19 cellular contexts compared by ENCODE assay signal in genomic region chr4:8858188-8858924, GRCh38. TPM values are rescaled to one million over a fixed set of nuclear protein-coding genes. Genes with fewer than 3 reads are reported as not detected.
A peak's percentile ranks its signal among the peaks of the same experiment; 100 is the strongest.
DNase-seq lines count a peak whose midpoint lies in the region; TF ChIP-seq lines count a peak whose summit lies in the region.
"Had no signal": no experiment of that assay in that cellular context is flagged by ENCODE, and none has a peak within 500 bp of the region (broad histone marks: within the 10 kb centered on the region; RNA-seq: fewer than 3 reads in every experiment).

No MANE protein-coding gene starts in this region.

- peak overlapping the region; percentile 75 for H3K4me2 ChIP-seq in BLaER1
- peak overlapping the region; percentile 32 for H3K4me2 ChIP-seq in H9 (ENCODE audit: insufficient read depth, insufficient read length, low read length)
- H3K4me2 ChIP-seq in hepatocyte = peak overlapping the region; percentile 69

- H4K5ac ChIP-seq in H9 (ENCODE audit: insufficient read length, low read depth, low read length) = no peak overlapping the region

- DNase-seq in H9 (no peak), hepatocyte (ENCODE audit: low spot score) (no peak), osteocyte (ENCODE audit: extremely low spot score, unreplicated experiment) (no peak), NCI-H146 treated with DMSO at 0.1 percent for 48 hours (lab: John Stamatoyannopoulos, UW; ENCODE audit: unreplicated experiment) (no peak), NCI-H1930 (lab: John Stamatoyannopoulos, UW) (no peak), Peyer's patch (no peak)
- DNase-seq: activated CD4-positive, alpha-beta T cell treated with anti-CD3 and anti-CD28 coated beads for 4 hours; activated T-cell treated with anti-CD3 and anti-CD28 coated beads, Interleukin-2, amount 50 U/mL, for 24 hours; cerebellar nuclear complex; GOT3; naive thymus-derived CD4-positive, alpha-beta T cell; NCI-H1436; NCI-H446 treated with DMSO at 0.1 percent for 48 hours; SJCRH30 had no signal

- TF ChIP-seq POLR2A in Peyer's patch (IDR thresholded peaks at IDR 0.05) = no peak

- H3K27ac ChIP-seq in BLaER1 (no peak overlapping the region), H9 (ENCODE audit: insufficient read length, low read depth, low read length) (no peak overlapping the region), hepatocyte (no peak overlapping the region), Peyer's patch (no peak overlapping the region)
- H3K27ac ChIP-seq: SJCRH30 had no signal

- H3K14ac ChIP-seq in H9 (ENCODE audit: insufficient read depth, low read length) = no peak overlapping the region

- H3K9me2 ChIP-seq in hepatocyte (replicated peaks; ENCODE audit: insufficient read depth) = no peaks in the 10 kb centered on the region

- H4K20me1 ChIP-seq in BLaER1 (peaks cover 67% of the 10 kb centered on the region), H9 (ENCODE audit: control insufficient read depth, insufficient read depth, insufficient read length) (no peaks in the 10 kb centered on the region), hepatocyte (ENCODE audit: insufficient read depth, poor library complexity, severe bottlenecking) (no peaks in the 10 kb centered on the region)

- H2BK20ac ChIP-seq in H9 (ENCODE audit: low read depth, low read length, poor library complexity, severe bottlenecking) = no peak overlapping the region

- H2AFZ ChIP-seq in H9 (ENCODE audit: low read length) (no peak overlapping the region), hepatocyte (no peak overlapping the region)

- no peak overlapping the region for H3T11ph ChIP-seq in H9 (ENCODE audit: low read length)

- no peak for TF ChIP-seq CTCF in H9 (conservative IDR thresholded peaks at IDR 0.05)
- TF ChIP-seq CTCF in hepatocyte (IDR thresholded peaks at IDR 0.05; ENCODE audit: poor library complexity) = no peak
- TF ChIP-seq CTCF in osteocyte (IDR thresholded peaks at IDR 0.05) = no peak
- TF ChIP-seq CTCF in Peyer's patch (IDR thresholded peaks at IDR 0.05) = no peak

- H3K4me3 ChIP-seq in BLaER1 = peak overlapping the region; percentile 58
- H3K4me3 ChIP-seq in hepatocyte = no peak overlapping the region
- H3K4me3 ChIP-seq in Peyer's patch = no peak overlapping the region
- H3K4me3 ChIP-seq: lung, SJCRH30 had no signal

- no peak overlapping the region for H2BK12ac ChIP-seq in H9 (ENCODE audit: insufficient read length, low read depth, low read length)

- H3K56ac ChIP-seq in H9 (ENCODE audit: insufficient read length, low read depth, low read length) = no peak overlapping the region

- peaks cover 94% of the 10 kb centered on the region for H3K27me3 ChIP-seq in BLaER1
- peaks cover 91% of the 10 kb centered on the region for H3K27me3 ChIP-seq in H9 (ENCODE audit: insufficient read depth, low read length)
- peaks cover 97% of the 10 kb centered on the region for H3K27me3 ChIP-seq in hepatocyte
- peaks cover 0 to 46% of the 10 kb centered on the region in 2 donors for H3K27me3 ChIP-seq in Peyer's patch

- H3K4me1 Mint-ChIP-seq in H9 (peaks cover 26 to 45% of the 10 kb centered on the region in 2 experiments), osteocyte (ENCODE audit: unreplicated experiment) (peaks cover 6% of the 10 kb centered on the region)

- H3K9ac ChIP-seq in BLaER1 (no peak overlapping the region), H9 (ENCODE audit: extremely low read depth, insufficient read length, low read length) (no peak overlapping the region)

- H3K4me3 Mint-ChIP-seq in H9 (peak overlapping the region; percentile 55 to 73), osteocyte (ENCODE audit: unreplicated experiment) (peak overlapping the region; percentile 38)

- WGBS in H9 (ENCODE audit: extremely low coverage, insufficient read length, low lambda C conversion rate) = no CpG with 5 or more reads among the region's 59 CpGs
- 3% methylated on average over 59 of the region's 59 CpGs for WGBS in hepatocyte (ENCODE audit: low lambda C conversion rate, missing lambda C conversion rate)

- H3K9me3 Mint-ChIP-seq in H9 (peaks cover 0 to 4% of the 10 kb centered on the region in 2 experiments; a peak in 2 of 5 replicates), osteocyte (ENCODE audit: unreplicated experiment) (no peaks in the 10 kb centered on the region)

- no peak overlapping the region for H2BK15ac ChIP-seq in H9 (ENCODE audit: low read depth, low read length)

- H3K9me3 ChIP-seq in BLaER1 = peaks cover 26% of the 10 kb centered on the region
- H3K9me3 ChIP-seq in H9 (ENCODE audit: control insufficient read depth, low read depth, low read length) = no peaks in the 10 kb centered on the region
- no peaks in the 10 kb centered on the region for H3K9me3 ChIP-seq in hepatocyte (ENCODE audit: low read depth)
- no peaks in the 10 kb centered on the region for H3K9me3 ChIP-seq in Peyer's patch
- H3K9me3 ChIP-seq: SJCRH30 had no signal

- peaks cover 3% of the 10 kb centered on the region for H3K23me2 ChIP-seq in H9 (ENCODE audit: insufficient read length, low read depth, low read length, poor library complexity, severe bottlenecking)

- H3K4ac ChIP-seq in H9 (ENCODE audit: low read depth, low read length) = no peak overlapping the region

- H2AK5ac ChIP-seq in H9 (ENCODE audit: insufficient read length, low read length) = no peak overlapping the region

- H3K27me3 Mint-ChIP-seq in H9 (ENCODE audit: low read depth) = peaks cover 98% of the 10 kb centered on the region
- peaks cover 66% of the 10 kb centered on the region for H3K27me3 Mint-ChIP-seq in osteocyte (ENCODE audit: unreplicated experiment)

- H3K36me3 ChIP-seq in BLaER1 (no peaks in the 10 kb centered on the region), hepatocyte (replicated peaks; ENCODE audit: insufficient read depth, low read depth) (no peaks in the 10 kb centered on the region), Peyer's patch (no peaks in the 10 kb centered on the region)
- H3K36me3 ChIP-seq: SJCRH30 had no signal

- H3K23ac ChIP-seq in H9 (ENCODE audit: insufficient read length, low read depth, low read length) = no peak overlapping the region

- no peak overlapping the region for H3K27ac Mint-ChIP-seq in H9
- H3K27ac Mint-ChIP-seq in osteocyte (ENCODE audit: unreplicated experiment) = no peak overlapping the region
- H3K27ac Mint-ChIP-seq: activated T-cell treated with anti-CD3 and anti-CD28 coated beads, Interleukin-2, amount 50 U/mL, for 24 hours had no signal

- H3K18ac ChIP-seq in H9 (ENCODE audit: insufficient read length, low read depth, low read length) = no peak overlapping the region

- H3K4me1 ChIP-seq in BLaER1 (peaks cover 35% of the 10 kb centered on the region), H9 (ENCODE audit: insufficient read depth, low read length) (no peaks in the 10 kb centered on the region), hepatocyte (ENCODE audit: insufficient read depth) (peaks cover 10% of the 10 kb centered on the region), Peyer's patch (peaks cover 0 to 13% (median 0%) of the 10 kb centered on the region in 4 donors)
- H3K4me1 ChIP-seq: SJCRH30 had no signal

- H2BK120ac ChIP-seq in H9 (ENCODE audit: low read depth, low read length, poor library complexity, severe bottlenecking) = no peak overlapping the region

- H3K79me2 ChIP-seq in H9 (ENCODE audit: insufficient read depth, low read length) = no peaks in the 10 kb centered on the region
- no peaks in the 10 kb centered on the region for H3K79me2 ChIP-seq in hepatocyte

- H2BK5ac ChIP-seq in H9 (ENCODE audit: insufficient read length, low read length) = no peak overlapping the region

- H4K8ac ChIP-seq in H9 (replicated peaks; ENCODE audit: insufficient read length, low read depth, low read length) = no peak overlapping the region

- H4K91ac ChIP-seq in H9 (ENCODE audit: insufficient read length, low read depth, low read length) = no peak overlapping the region

- H3K79me1 ChIP-seq in H9 (ENCODE audit: insufficient read depth, low read depth, low read length, poor library complexity, severe bottlenecking) = no peaks in the 10 kb centered on the region

- H3K36me3 Mint-ChIP-seq in H9 (ENCODE audit: insufficient read depth in 1 of 3, low read depth in 3 of 3) (no peaks in the 10 kb centered on the region; a peak in 1 of 7 replicates), osteocyte (ENCODE audit: unreplicated experiment) (no peaks in the 10 kb centered on the region)

RNA-seq across cellular contexts. Expression of gene HMX1, which starts 13.3 kb away (rescaled TPM):
- 0.26 and 0.31 TPM in 2 replicates for total RNA-seq in H9 (2021)
- not detected in 2 replicates for total RNA-seq in hepatocyte
- not detected in 2 replicates for polyA plus RNA-seq in hepatocyte
- 3.2 and 3.5 TPM in 2 replicates for total RNA-seq in osteocyte
- not detected for total RNA-seq in Peyer's patch
- total RNA-seq: fibroblast of villous mesenchyme; lung; naive thymus-derived CD4-positive, alpha-beta T cell; SJCRH30; subcutaneous adipose tissue had no signal
- polyA plus RNA-seq: BJ; lung; naive thymus-derived CD4-positive, alpha-beta T cell had no signal
